In the genomic region with DNA sequence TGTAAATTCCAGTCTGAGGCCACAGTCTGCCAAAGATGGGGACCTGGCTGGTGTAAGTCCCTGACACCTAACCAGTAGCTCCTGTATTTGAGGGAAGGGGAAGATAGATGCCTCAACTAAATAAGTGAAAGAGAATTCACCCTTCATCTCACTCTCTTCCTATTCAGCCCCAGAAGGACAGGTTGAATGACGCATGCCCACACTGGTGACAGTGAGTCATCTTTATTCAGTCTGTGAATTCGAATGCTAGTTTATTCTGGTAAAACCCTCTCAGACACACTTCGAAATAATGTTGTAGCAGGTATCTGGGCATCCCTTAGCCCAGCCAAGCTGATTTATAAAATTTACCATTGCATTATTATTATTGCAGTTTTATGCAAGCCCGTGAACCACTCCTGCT, we compare ENCODE assay signal across 19 cellular contexts.
"Had no signal": no experiment of that assay in that cellular context is flagged by ENCODE, and none has a peak within 500 bp of the region (broad histone marks: within the 10 kb centered on the region; RNA-seq: fewer than 3 reads in every experiment).

No MANE protein-coding gene starts in this region.

- H3K27ac ChIP-seq: hepatocyte, left ventricle myocardium inferior, ovary, thyroid gland, uterus, WERI-Rb-1 had no signal

- H3K9me3 ChIP-seq: ovary, thyroid gland, uterus had no signal

- H3K4me1 ChIP-seq: left ventricle myocardium inferior, thyroid gland, uterus had no signal

- H3K27me3 ChIP-seq: hepatocyte, ovary, thyroid gland, uterus had no signal

- DNase-seq: activated CD4-positive, alpha-beta T cell treated with anti-CD3 and anti-CD28 coated beads, Interleukin-2, amount 50 U/mL, for 1 hour; activated CD4-positive, CD25-positive, alpha-beta regulatory T cell treated with anti-CD3 and anti-CD28 coated beads, Interleukin-2, amount 50 U/mL, for 72 hours; activated CD8-positive, alpha-beta T cell treated with anti-CD3 and anti-CD28 coated beads, Interleukin-2, amount 10 ng/mL, durations not matched to agents 7 days and 5 days; activated gamma-delta T cell; activated naive CD4-positive, alpha-beta T cell treated with anti-CD3 and anti-CD28 coated beads, Interleukin-2, amount 50 U/mL, for 16 hours; activated naive CD8-positive, alpha-beta T cell treated with anti-CD3 and anti-CD28 coated beads, Interleukin-2, amount 50 U/mL, for 24 hours; effector CD4-positive, alpha-beta T cell; erythroblast; foreskin fibroblast; kidney glomerular epithelial cell; left ventricle myocardium inferior; ovary; right cardiac atrium; stimulated activated CD4-positive, alpha-beta T cell treated with anti-CD3 and anti-CD28 coated beads, Interleukin-4, amount 100 ng/mL, for 4 hours; stimulated activated naive CD8-positive, alpha-beta T cell treated with anti-CD3 and anti-CD28 coated beads, Interleukin-15, Interleukin-2, amounts not matched to agents 100 U/mL and 50 U/mL, for 24 hours; thyroid gland; uterus; WERI-Rb-1 had no signal

- H3K4me3 ChIP-seq: hepatocyte, left ventricle myocardium inferior, ovary, thyroid gland, uterus had no signal

- H3K36me3 ChIP-seq: left ventricle myocardium inferior, ovary, thyroid gland, uterus, WERI-Rb-1 had no signal
